In the genomic region with DNA sequence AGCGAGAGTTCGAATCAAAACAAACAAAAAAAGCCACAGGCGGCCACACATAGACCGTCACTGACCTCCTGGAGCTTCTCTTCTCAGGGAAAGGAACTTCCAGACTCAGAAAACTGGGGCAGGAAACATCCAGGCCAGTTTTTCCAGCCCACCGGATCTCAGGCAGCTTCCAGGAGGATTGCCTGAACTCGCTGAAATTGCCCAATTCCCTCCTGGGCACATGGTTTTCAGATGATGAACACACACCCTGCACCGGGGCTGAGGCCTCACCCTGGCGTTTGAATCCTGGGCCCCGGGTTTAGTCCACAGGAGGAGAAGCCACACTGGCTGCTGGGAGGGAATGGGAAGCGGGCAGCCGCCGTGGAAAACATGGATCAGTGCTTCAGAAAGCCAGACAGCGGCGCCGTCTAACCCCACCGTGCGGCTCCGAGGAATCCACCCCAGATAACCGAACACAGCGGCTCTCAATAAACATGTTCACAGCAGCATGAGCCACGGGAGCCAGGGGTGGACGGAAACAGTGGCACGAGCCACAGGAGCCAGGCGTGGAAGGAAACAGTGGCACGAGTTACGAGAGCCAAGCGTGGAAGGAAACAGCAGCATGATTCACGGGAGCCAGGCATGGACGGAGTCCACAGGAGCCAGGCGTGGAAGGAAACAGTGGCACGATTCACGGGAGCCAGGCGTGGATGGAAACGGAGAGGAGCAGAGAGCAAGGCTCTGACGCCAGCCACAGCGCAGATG, we compare ENCODE assay signal across 8 cellular contexts. TPM values are rescaled to one million over a fixed set of nuclear protein-coding genes. Genes with fewer than 3 reads are reported as not detected.
DNase-seq lines count a peak whose midpoint lies in the region; TF ChIP-seq lines count a peak whose summit lies in the region.

No MANE protein-coding gene starts in this region.

- peak overlapping the region in 2 of 3 experiments; percentile 32 to 39 for H3K4me3 Mint-ChIP-seq in nephron
- no peak overlapping the region for H3K4me3 Mint-ChIP-seq in activated T-helper 1 cell treated with anti-CD3 and anti-CD28 coated beads, Interleukin-12 subunit alpha, Interleukin-12 subunit beta, Interleukin-2, Interleukin-4 antibody, amounts not matched to agents 30 ng/mL and 10 ng/mL and 1 ng/mL, durations not matched to agents 14 hours and 24 hours and 36 hours

- H3K27ac ChIP-seq in esophagus (ENCODE audit: low read depth in 2 of 2, low read length in 1 of 2) = peak overlapping the region; percentile 76 to 77

- peak overlapping the region; percentile 78 to 90 (median 90) for H3K27ac Mint-ChIP-seq in nephron
- no peak overlapping the region for H3K27ac Mint-ChIP-seq in activated T-helper 1 cell treated with anti-CD3 and anti-CD28 coated beads, Interleukin-12 subunit alpha, Interleukin-12 subunit beta, Interleukin-2, Interleukin-4 antibody, amounts not matched to agents 30 ng/mL and 10 ng/mL and 1 ng/mL, durations not matched to agents 14 hours and 24 hours and 36 hours

- DNase-seq in AG08396 (ENCODE audit: low spot score) (peak; percentile 85), NCI-H69 (lab: John Stamatoyannopoulos, UW) (peak; percentile 82), head of caudate nucleus (no peak), NCI-H774 (lab: John Stamatoyannopoulos, UW) (no peak)
- DNase-seq in activated T-helper 1 cell treated with anti-CD3 and anti-CD28 coated beads, Interleukin-12 subunit alpha, Interleukin-12 subunit beta, Interleukin-2, Interleukin-4 antibody, amounts not matched to agents 30 ng/mL and 10 ng/mL and 1 ng/mL, durations not matched to agents 14 hours and 24 hours and 36 hours (ENCODE audit: low spot score) = no peak
- no peak for DNase-seq in activated CD8-positive, alpha-beta memory T cell treated with anti-CD3 and anti-CD28 coated beads for 24 hours

- H3K9me3 ChIP-seq in esophagus (ENCODE audit: control insufficient read depth in 2 of 2, insufficient read depth in 1 of 2, low read depth in 1 of 2, low read length in 1 of 2) = no peaks in the 10 kb centered on the region

- no peak for TF ChIP-seq CTCF in nephron (IDR thresholded peaks at IDR 0.05; ENCODE audit: unreplicated experiment in 3 of 3)

- no peaks in the 10 kb centered on the region for H3K36me3 Mint-ChIP-seq in nephron (ENCODE audit: low read depth)
- no peaks in the 10 kb centered on the region for H3K36me3 Mint-ChIP-seq in activated T-helper 1 cell treated with anti-CD3 and anti-CD28 coated beads, Interleukin-12 subunit alpha, Interleukin-12 subunit beta, Interleukin-2, Interleukin-4 antibody, amounts not matched to agents 30 ng/mL and 10 ng/mL and 1 ng/mL, durations not matched to agents 14 hours and 24 hours and 36 hours (ENCODE audit: low read depth)

- no peaks in the 10 kb centered on the region for H3K27me3 ChIP-seq in esophagus (ENCODE audit: control insufficient read depth in 1 of 2, insufficient read depth in 2 of 2, low read length in 2 of 2)

- intact Hi-C loops in activated T-helper 1 cell treated with anti-CD3 and anti-CD28 coated beads, Interleukin-12 subunit alpha, Interleukin-12 subunit beta, Interleukin-2, Interleukin-4 antibody, amounts not matched to agents 30 ng/mL and 10 ng/mL and 1 ng/mL, durations not matched to agents 14 hours and 24 hours and 36 hours (cut with micrococcal nuclease) = no loop called here
- intact Hi-C loops in head of caudate nucleus (cut with DNase I) = no loop called here

- H3K4me1 Mint-ChIP-seq in nephron = peaks cover 17% of the 10 kb centered on the region
- no peaks in the 10 kb centered on the region for H3K4me1 Mint-ChIP-seq in activated T-helper 1 cell treated with anti-CD3 and anti-CD28 coated beads, Interleukin-12 subunit alpha, Interleukin-12 subunit beta, Interleukin-2, Interleukin-4 antibody, amounts not matched to agents 30 ng/mL and 10 ng/mL and 1 ng/mL, durations not matched to agents 14 hours and 24 hours and 36 hours (ENCODE audit: low read depth)

- WGBS in esophagus, 2 donors = 40 to 46% methylated on average over 36 of the region's 36 CpGs

- H3K36me3 ChIP-seq in esophagus (ENCODE audit: control insufficient read depth in 2 of 2, insufficient read depth in 2 of 2, low read length in 1 of 2) = no peaks in the 10 kb centered on the region

- H3K4me3 ChIP-seq in esophagus (ENCODE audit: low read depth in 1 of 2, low read length in 2 of 2) = no peak overlapping the region

- H3K27me3 Mint-ChIP-seq in nephron (ENCODE audit: low read depth) = peaks cover 12% of the 10 kb centered on the region
- H3K27me3 Mint-ChIP-seq in activated T-helper 1 cell treated with anti-CD3 and anti-CD28 coated beads, Interleukin-12 subunit alpha, Interleukin-12 subunit beta, Interleukin-2, Interleukin-4 antibody, amounts not matched to agents 30 ng/mL and 10 ng/mL and 1 ng/mL, durations not matched to agents 14 hours and 24 hours and 36 hours (ENCODE audit: insufficient read depth) = peaks cover 3% of the 10 kb centered on the region

- H3K4me1 ChIP-seq in esophagus (ENCODE audit: control insufficient read depth in 2 of 2, insufficient read depth in 2 of 2, low read length in 1 of 2) = peaks cover 0 to 9% of the 10 kb centered on the region in 2 donors

- no peaks in the 10 kb centered on the region for H3K9me3 Mint-ChIP-seq in nephron
- H3K9me3 Mint-ChIP-seq in activated T-helper 1 cell treated with anti-CD3 and anti-CD28 coated beads, Interleukin-12 subunit alpha, Interleukin-12 subunit beta, Interleukin-2, Interleukin-4 antibody, amounts not matched to agents 30 ng/mL and 10 ng/mL and 1 ng/mL, durations not matched to agents 14 hours and 24 hours and 36 hours = no peaks in the 10 kb centered on the region

RNA-seq across cellular contexts. Expression of gene PTBP1, which starts 18.2 kb away (rescaled TPM):
- 10 to 100 TPM; 90.6 to 98.3 TPM for polyA plus RNA-seq in esophagus
- total RNA-seq in activated T-helper 1 cell treated with anti-CD3 and anti-CD28 coated beads, Interleukin-12 subunit alpha, Interleukin-12 subunit beta, Interleukin-2, Interleukin-4 antibody, amounts not matched to agents 30 ng/mL and 10 ng/mL and 1 ng/mL, durations not matched to agents 14 hours and 24 hours and 36 hours = 735 and 829 TPM in 2 replicates

RNA-seq across cellular contexts. Expression of gene MISP, which starts 28.2 kb away (rescaled TPM):
- polyA plus RNA-seq in esophagus = under 1 TPM; 0.08 to 0.11 TPM
- not detected in 2 replicates for total RNA-seq in activated T-helper 1 cell treated with anti-CD3 and anti-CD28 coated beads, Interleukin-12 subunit alpha, Interleukin-12 subunit beta, Interleukin-2, Interleukin-4 antibody, amounts not matched to agents 30 ng/mL and 10 ng/mL and 1 ng/mL, durations not matched to agents 14 hours and 24 hours and 36 hours

RNA-seq across cellular contexts. Expression of gene PLPPR3, which starts 42.7 kb away (rescaled TPM):
- polyA plus RNA-seq in esophagus = not detected
- total RNA-seq in activated T-helper 1 cell treated with anti-CD3 and anti-CD28 coated beads, Interleukin-12 subunit alpha, Interleukin-12 subunit beta, Interleukin-2, Interleukin-4 antibody, amounts not matched to agents 30 ng/mL and 10 ng/mL and 1 ng/mL, durations not matched to agents 14 hours and 24 hours and 36 hours = not detected in 2 replicates

RNA-seq across cellular contexts. Expression of gene AZU1, which starts 48.6 kb away (rescaled TPM):
- not detected for polyA plus RNA-seq in esophagus
- total RNA-seq in activated T-helper 1 cell treated with anti-CD3 and anti-CD28 coated beads, Interleukin-12 subunit alpha, Interleukin-12 subunit beta, Interleukin-2, Interleukin-4 antibody, amounts not matched to agents 30 ng/mL and 10 ng/mL and 1 ng/mL, durations not matched to agents 14 hours and 24 hours and 36 hours = not detected in 2 replicates

Comparison
In these comparisons a context has a peak if more than half of its experiments do, and no peak if none do; other contexts are left out.
1. DNase-seq: peak in AG08396 (single experiment) and NCI-H69 (single experiment); none in activated T-helper 1 cell treated with anti-CD3 and anti-CD28 coated beads, Interleukin-12 subunit alpha, Interleukin-12 subunit beta, Interleukin-2, Interleukin-4 antibody, amounts not matched to agents 30 ng/mL and 10 ng/mL and 1 ng/mL, durations not matched to agents 14 hours and 24 hours and 36 hours (single experiment), head of caudate nucleus (0 of 42), activated CD8-positive, alpha-beta memory T cell treated with anti-CD3 and anti-CD28 coated beads for 24 hours (single experiment) and NCI-H774 (single experiment).